ENCODE assay signal across 9 cellular contexts in genomic region chr7:95331004-95331337, GRCh38. TPM values are rescaled to one million over a fixed set of nuclear protein-coding genes. Genes with fewer than 3 reads are reported as not detected.
DNase-seq lines count a peak whose midpoint lies in the region; ATAC-seq lines count a peak whose summit lies in the region.
"Had no signal": no experiment of that assay in that cellular context is flagged by ENCODE, and none has a peak within 500 bp of the region (broad histone marks: within the 10 kb centered on the region; RNA-seq: fewer than 3 reads in every experiment).

No MANE protein-coding gene starts in this region.

- peaks cover 22% of the 10 kb centered on the region for H3K9me3 Mint-ChIP-seq in activated CD4-positive, alpha-beta T cell treated with anti-CD3 and anti-CD28 coated beads, Interleukin-2, amount 10 ng/mL, durations not matched to agents 24 days and 14 days
- peaks cover 8% of the 10 kb centered on the region for H3K9me3 Mint-ChIP-seq in activated naive CD8-positive, alpha-beta T cell treated with anti-CD3 and anti-CD28 coated beads, Interleukin-2, amount 50 U/mL, for 24 hours
- H3K9me3 Mint-ChIP-seq in stimulated activated effector memory CD8-positive, alpha-beta T cell treated with anti-CD3 and anti-CD28 coated beads, Interleukin-12 subunit alpha, Interleukin-12 subunit beta, amount 100 ng/mL, for 72 hours, result peaks cover 2% of the 10 kb centered on the region

- DNase-seq in activated CD4-positive, alpha-beta T cell treated with anti-CD3 and anti-CD28 coated beads, Interleukin-2, amount 10 ng/mL, durations not matched to agents 24 days and 14 days, result no peak
- no peak for DNase-seq in activated CD4-positive, alpha-beta T cell treated with anti-CD3 and anti-CD28 coated beads for 1 hour
- DNase-seq in activated naive CD8-positive, alpha-beta T cell treated with anti-CD3 and anti-CD28 coated beads, Interleukin-2, amount 50 U/mL, for 24 hours, result no peak
- no peak for DNase-seq in stimulated activated effector memory CD8-positive, alpha-beta T cell treated with anti-CD3 and anti-CD28 coated beads, Interleukin-12 subunit alpha, Interleukin-12 subunit beta, amount 100 ng/mL, for 72 hours (ENCODE audit: low spot score in 2 of 2)
- DNase-seq in ecto neural progenitor cell (ENCODE audit: low spot score), result no peak
- no peak for DNase-seq in AG08395 (ENCODE audit: low spot score)
- DNase-seq in hypothalamus (lab: John Stamatoyannopoulos, UW), result no peak
- DNase-seq: KG1 had no signal

- H3K4me1 Mint-ChIP-seq in activated CD4-positive, alpha-beta T cell treated with anti-CD3 and anti-CD28 coated beads, Interleukin-2, amount 10 ng/mL, durations not matched to agents 24 days and 14 days, result peaks cover 11% of the 10 kb centered on the region
- peaks cover 12% of the 10 kb centered on the region for H3K4me1 Mint-ChIP-seq in activated naive CD8-positive, alpha-beta T cell treated with anti-CD3 and anti-CD28 coated beads, Interleukin-2, amount 50 U/mL, for 24 hours
- H3K4me1 Mint-ChIP-seq in stimulated activated effector memory CD8-positive, alpha-beta T cell treated with anti-CD3 and anti-CD28 coated beads, Interleukin-12 subunit alpha, Interleukin-12 subunit beta, amount 100 ng/mL, for 72 hours, result peaks cover 14% of the 10 kb centered on the region

- H3K4me3 Mint-ChIP-seq in activated CD4-positive, alpha-beta T cell treated with anti-CD3 and anti-CD28 coated beads, Interleukin-2, amount 10 ng/mL, durations not matched to agents 24 days and 14 days, result peak overlapping the region; percentile 67
- peak overlapping the region; percentile 69 for H3K4me3 Mint-ChIP-seq in activated naive CD8-positive, alpha-beta T cell treated with anti-CD3 and anti-CD28 coated beads, Interleukin-2, amount 50 U/mL, for 24 hours
- H3K4me3 Mint-ChIP-seq in stimulated activated effector memory CD8-positive, alpha-beta T cell treated with anti-CD3 and anti-CD28 coated beads, Interleukin-12 subunit alpha, Interleukin-12 subunit beta, amount 100 ng/mL, for 72 hours, result peak overlapping the region; percentile 40

- no peak overlapping the region for H3K27ac Mint-ChIP-seq in activated CD4-positive, alpha-beta T cell treated with anti-CD3 and anti-CD28 coated beads, Interleukin-2, amount 10 ng/mL, durations not matched to agents 24 days and 14 days
- H3K27ac Mint-ChIP-seq in activated naive CD8-positive, alpha-beta T cell treated with anti-CD3 and anti-CD28 coated beads, Interleukin-2, amount 50 U/mL, for 24 hours, result peak overlapping the region; percentile 33
- H3K27ac Mint-ChIP-seq in stimulated activated effector memory CD8-positive, alpha-beta T cell treated with anti-CD3 and anti-CD28 coated beads, Interleukin-12 subunit alpha, Interleukin-12 subunit beta, amount 100 ng/mL, for 72 hours, result peak overlapping the region; percentile 4

- intact Hi-C loops in activated CD4-positive, alpha-beta T cell treated with anti-CD3 and anti-CD28 coated beads, Interleukin-2, amount 10 ng/mL, durations not matched to agents 24 days and 14 days (cut with micrococcal nuclease), result loop anchor here (5.0 kb wide), 1 partner anchor 101 kb away; no protein-coding TSS in a partner anchor

- no peaks in the 10 kb centered on the region for H3K36me3 Mint-ChIP-seq in activated CD4-positive, alpha-beta T cell treated with anti-CD3 and anti-CD28 coated beads, Interleukin-2, amount 10 ng/mL, durations not matched to agents 24 days and 14 days (ENCODE audit: low read depth)
- no peaks in the 10 kb centered on the region for H3K36me3 Mint-ChIP-seq in activated naive CD8-positive, alpha-beta T cell treated with anti-CD3 and anti-CD28 coated beads, Interleukin-2, amount 50 U/mL, for 24 hours (ENCODE audit: low read depth)
- no peaks in the 10 kb centered on the region for H3K36me3 Mint-ChIP-seq in stimulated activated effector memory CD8-positive, alpha-beta T cell treated with anti-CD3 and anti-CD28 coated beads, Interleukin-12 subunit alpha, Interleukin-12 subunit beta, amount 100 ng/mL, for 72 hours

- ATAC-seq in HG03066 (IDR thresholded peaks at IDR 0.05; ENCODE audit: low read depth, unreplicated experiment), result peak; percentile 19
- ATAC-seq in activated naive CD8-positive, alpha-beta T cell treated with anti-CD3 and anti-CD28 coated beads, Interleukin-2, amount 50 U/mL, for 24 hours, result no peak
- no peak for ATAC-seq in stimulated activated effector memory CD8-positive, alpha-beta T cell treated with anti-CD3 and anti-CD28 coated beads, Interleukin-12 subunit alpha, Interleukin-12 subunit beta, amount 100 ng/mL, for 72 hours

- peaks cover 8% of the 10 kb centered on the region for H3K27me3 Mint-ChIP-seq in activated CD4-positive, alpha-beta T cell treated with anti-CD3 and anti-CD28 coated beads, Interleukin-2, amount 10 ng/mL, durations not matched to agents 24 days and 14 days
- H3K27me3 Mint-ChIP-seq in activated naive CD8-positive, alpha-beta T cell treated with anti-CD3 and anti-CD28 coated beads, Interleukin-2, amount 50 U/mL, for 24 hours, result peaks cover 4% of the 10 kb centered on the region

RNA-seq across cellular contexts. Expression of gene PON1, which starts 6.6 kb away (rescaled TPM):
- total RNA-seq in activated CD4-positive, alpha-beta T cell treated with anti-CD3 and anti-CD28 coated beads, Interleukin-2, amount 10 ng/mL, durations not matched to agents 24 days and 14 days, result not detected in 2 replicates
